16 cellular contexts compared by ENCODE assay signal in the genomic region with DNA sequence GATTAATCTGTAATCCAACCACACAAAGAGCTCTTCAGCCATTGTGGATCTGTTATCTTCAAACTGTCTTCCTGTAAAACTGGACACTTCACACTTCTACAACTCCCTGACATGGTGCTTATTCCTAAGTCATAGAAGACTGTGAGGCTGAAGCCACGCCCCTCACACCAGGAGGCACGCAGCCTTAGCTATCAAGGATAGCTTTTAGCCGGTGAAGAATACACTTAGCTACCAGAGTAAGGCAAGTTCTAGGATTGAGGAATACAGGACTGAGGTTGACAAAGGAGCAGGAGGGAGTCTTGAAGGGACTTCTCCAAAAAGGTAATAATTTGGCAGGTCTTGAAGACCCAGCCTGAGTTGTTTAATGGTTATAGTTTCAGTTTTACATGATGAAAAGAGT.
DNase-seq lines count a peak whose midpoint lies in the region; ATAC-seq and TF ChIP-seq lines count a peak whose summit lies in the region.
"Had no signal": no experiment of that assay in that cellular context is flagged by ENCODE, and none has a peak within 500 bp of the region (broad histone marks: within the 10 kb centered on the region; RNA-seq: fewer than 3 reads in every experiment).

No MANE protein-coding gene starts in this region.

- intact Hi-C loops in lower lobe of right lung (cut with DNase I) = no loop called here
- intact Hi-C loops in colonic mucosa (cut with DNase I) = no loop called here

- H3K36me3 ChIP-seq in ACC112 (ENCODE audit: insufficient read depth, low read length) (no peaks in the 10 kb centered on the region), H7 (replicated peaks; ENCODE audit: control insufficient read depth, insufficient read depth, low read length) (no peaks in the 10 kb centered on the region), lower lobe of right lung (no peaks in the 10 kb centered on the region), colonic mucosa (no peaks in the 10 kb centered on the region)
- H3K36me3 ChIP-seq: sigmoid colon had no signal

- peak; percentile 51; the same call in 1 of the 3 replicates for ATAC-seq in SK-N-SH treated with all-trans-retinoic acid at 6 μM for 48 hours
- no peak for ATAC-seq in lower lobe of right lung
- no peak for ATAC-seq in GM21576 (IDR thresholded peaks at IDR 0.05; ENCODE audit: unreplicated experiment)

- H3K27ac ChIP-seq in ACC112 (ENCODE audit: low read depth, low read length) = no peak overlapping the region
- H3K27ac ChIP-seq in lower lobe of right lung = no peak overlapping the region
- H3K27ac ChIP-seq in colonic mucosa = no peak overlapping the region
- H3K27ac ChIP-seq: sigmoid colon had no signal

- H3K9ac ChIP-seq in colonic mucosa (ENCODE audit: low read depth in 2 of 2, low read length in 2 of 2) = no peak overlapping the region

- H3K9me3 ChIP-seq in lower lobe of right lung = no peaks in the 10 kb centered on the region
- no peaks in the 10 kb centered on the region for H3K9me3 ChIP-seq in colonic mucosa
- H3K9me3 ChIP-seq: sigmoid colon had no signal

- H3K4me3 ChIP-seq in ACC112 (ENCODE audit: low read depth, low read length) = peak overlapping the region; percentile 38; the same call in 1 of the 2 replicates
- no peak overlapping the region for H3K4me3 ChIP-seq in H7 (ENCODE audit: insufficient read depth, low read depth, low read length)
- H3K4me3 ChIP-seq in lower lobe of right lung = peak overlapping the region; percentile 20
- H3K4me3 ChIP-seq in colonic mucosa = no peak overlapping the region
- H3K4me3 ChIP-seq: sigmoid colon had no signal

- H3K79me2 ChIP-seq in ACC112 (ENCODE audit: control insufficient read depth, insufficient read depth, low read length, unreplicated experiment) = no peaks in the 10 kb centered on the region

- TF ChIP-seq CTCF in lower lobe of right lung (IDR thresholded peaks at IDR 0.05) (no peak), colonic mucosa (IDR thresholded peaks at IDR 0.05) (no peak)

- H2AFZ ChIP-seq in ACC112 (ENCODE audit: low read length, unreplicated experiment) = no peak overlapping the region

- DNase-seq in H7 (peak; percentile 61), lower lobe of right lung (no peak), middle frontal gyrus (ENCODE audit: extremely low spot score, low spot score) (no peak), colonic mucosa (no peak), NCI-H2171 treated with DMSO at 0.1 percent for 48 hours (lab: John Stamatoyannopoulos, UW) (no peak)
- DNase-seq: activated CD4-positive, CD25-positive, alpha-beta regulatory T cell treated with anti-CD3 and anti-CD28 coated beads, Interleukin-2, amount 50 U/mL, for 72 hours; GDM1; KBM-7; left cardiac atrium; NCI-H1436; SHP77 treated with DMSO at 0.1 percent for 48 hours; sigmoid colon; stimulated activated CD4-positive, alpha-beta T cell treated with anti-CD3 and anti-CD28 coated beads, Interleukin-2, amount 100 ng/mL, for 48 hours had no signal

- H3K27me3 ChIP-seq in ACC112 (ENCODE audit: insufficient read depth, low read length) (no peaks in the 10 kb centered on the region), H7 (ENCODE audit: control insufficient read depth, insufficient read depth, low read length) (no peaks in the 10 kb centered on the region), lower lobe of right lung (ENCODE audit: low read depth) (no peaks in the 10 kb centered on the region), colonic mucosa (no peaks in the 10 kb centered on the region)
- H3K27me3 ChIP-seq: sigmoid colon had no signal

- no peaks in the 10 kb centered on the region for H3K4me1 ChIP-seq in ACC112 (ENCODE audit: control insufficient read depth, insufficient read depth, low read length, unreplicated experiment)
- no peaks in the 10 kb centered on the region for H3K4me1 ChIP-seq in lower lobe of right lung
- H3K4me1 ChIP-seq in colonic mucosa = no peaks in the 10 kb centered on the region
- H3K4me1 ChIP-seq: sigmoid colon had no signal

TF ChIP-seq in SK-N-SH treated with all-trans-retinoic acid at 6 μM for 48 hours, 23 proteins besides CTCF, POLR2A, EP300 and RAD21:
- TF ChIP-seq, protein P1, sequence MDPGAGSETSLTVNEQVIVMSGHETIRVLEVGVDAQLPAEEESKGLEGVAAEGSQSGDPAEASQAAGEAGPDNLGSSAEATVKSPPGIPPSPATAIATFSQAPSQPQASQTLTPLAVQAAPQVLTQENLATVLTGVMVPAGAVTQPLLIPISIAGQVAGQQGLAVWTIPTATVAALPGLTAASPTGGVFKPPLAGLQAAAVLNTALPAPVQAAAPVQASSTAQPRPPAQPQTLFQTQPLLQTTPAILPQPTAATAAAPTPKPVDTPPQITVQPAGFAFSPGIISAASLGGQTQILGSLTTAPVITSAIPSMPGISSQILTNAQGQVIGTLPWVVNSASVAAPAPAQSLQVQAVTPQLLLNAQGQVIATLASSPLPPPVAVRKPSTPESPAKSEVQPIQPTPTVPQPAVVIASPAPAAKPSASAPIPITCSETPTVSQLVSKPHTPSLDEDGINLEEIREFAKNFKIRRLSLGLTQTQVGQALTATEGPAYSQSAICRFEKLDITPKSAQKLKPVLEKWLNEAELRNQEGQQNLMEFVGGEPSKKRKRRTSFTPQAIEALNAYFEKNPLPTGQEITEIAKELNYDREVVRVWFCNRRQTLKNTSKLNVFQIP (CRISPR knock-in tag; IDR thresholded peaks at IDR 0.05; ENCODE audit: borderline replicate concordance, low read depth) = no peak
- TF ChIP-seq CSDC2 (CRISPR knock-in tag; IDR thresholded peaks at IDR 0.05) = no peak
- TF ChIP-seq, protein P2, sequence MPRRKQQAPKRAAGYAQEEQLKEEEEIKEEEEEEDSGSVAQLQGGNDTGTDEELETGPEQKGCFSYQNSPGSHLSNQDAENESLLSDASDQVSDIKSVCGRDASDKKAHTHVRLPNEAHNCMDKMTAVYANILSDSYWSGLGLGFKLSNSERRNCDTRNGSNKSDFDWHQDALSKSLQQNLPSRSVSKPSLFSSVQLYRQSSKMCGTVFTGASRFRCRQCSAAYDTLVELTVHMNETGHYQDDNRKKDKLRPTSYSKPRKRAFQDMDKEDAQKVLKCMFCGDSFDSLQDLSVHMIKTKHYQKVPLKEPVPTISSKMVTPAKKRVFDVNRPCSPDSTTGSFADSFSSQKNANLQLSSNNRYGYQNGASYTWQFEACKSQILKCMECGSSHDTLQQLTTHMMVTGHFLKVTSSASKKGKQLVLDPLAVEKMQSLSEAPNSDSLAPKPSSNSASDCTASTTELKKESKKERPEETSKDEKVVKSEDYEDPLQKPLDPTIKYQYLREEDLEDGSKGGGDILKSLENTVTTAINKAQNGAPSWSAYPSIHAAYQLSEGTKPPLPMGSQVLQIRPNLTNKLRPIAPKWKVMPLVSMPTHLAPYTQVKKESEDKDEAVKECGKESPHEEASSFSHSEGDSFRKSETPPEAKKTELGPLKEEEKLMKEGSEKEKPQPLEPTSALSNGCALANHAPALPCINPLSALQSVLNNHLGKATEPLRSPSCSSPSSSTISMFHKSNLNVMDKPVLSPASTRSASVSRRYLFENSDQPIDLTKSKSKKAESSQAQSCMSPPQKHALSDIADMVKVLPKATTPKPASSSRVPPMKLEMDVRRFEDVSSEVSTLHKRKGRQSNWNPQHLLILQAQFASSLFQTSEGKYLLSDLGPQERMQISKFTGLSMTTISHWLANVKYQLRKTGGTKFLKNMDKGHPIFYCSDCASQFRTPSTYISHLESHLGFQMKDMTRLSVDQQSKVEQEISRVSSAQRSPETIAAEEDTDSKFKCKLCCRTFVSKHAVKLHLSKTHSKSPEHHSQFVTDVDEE (CRISPR knock-in tag; IDR thresholded peaks at IDR 0.05) = no peak
- TF ChIP-seq ZFP30 (CRISPR knock-in tag; IDR thresholded peaks at IDR 0.05) = no peak
- no peak for TF ChIP-seq OSR1 (CRISPR knock-in tag; IDR thresholded peaks at IDR 0.05)
- no peak for TF ChIP-seq ZNF70 (CRISPR knock-in tag; IDR thresholded peaks at IDR 0.05)
- TF ChIP-seq, protein P3, sequence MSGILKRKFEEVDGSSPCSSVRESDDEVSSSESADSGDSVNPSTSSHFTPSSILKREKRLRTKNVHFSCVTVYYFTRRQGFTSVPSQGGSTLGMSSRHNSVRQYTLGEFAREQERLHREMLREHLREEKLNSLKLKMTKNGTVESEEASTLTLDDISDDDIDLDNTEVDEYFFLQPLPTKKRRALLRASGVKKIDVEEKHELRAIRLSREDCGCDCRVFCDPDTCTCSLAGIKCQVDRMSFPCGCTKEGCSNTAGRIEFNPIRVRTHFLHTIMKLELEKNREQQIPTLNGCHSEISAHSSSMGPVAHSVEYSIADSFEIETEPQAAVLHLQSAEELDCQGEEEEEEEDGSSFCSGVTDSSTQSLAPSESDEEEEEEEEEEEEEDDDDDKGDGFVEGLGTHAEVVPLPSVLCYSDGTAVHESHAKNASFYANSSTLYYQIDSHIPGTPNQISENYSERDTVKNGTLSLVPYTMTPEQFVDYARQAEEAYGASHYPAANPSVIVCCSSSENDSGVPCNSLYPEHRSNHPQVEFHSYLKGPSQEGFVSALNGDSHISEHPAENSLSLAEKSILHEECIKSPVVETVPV (CRISPR knock-in tag; IDR thresholded peaks at IDR 0.05) = no peak
- TF ChIP-seq ISL1 (CRISPR knock-in tag; IDR thresholded peaks at IDR 0.05) = no peak

Comparison
In these comparisons a context has a peak if more than half of its experiments do, and no peak if none do; other contexts are left out.
1. H3K4me3 ChIP-seq: peak in ACC112 (single experiment) and lower lobe of right lung (single experiment); none in H7 (single experiment) and colonic mucosa (single experiment).